1 cellular context compared by ENCODE assay signal in genomic region chr11:108616549-108616948, GRCh38.
TF ChIP-seq lines count a peak whose summit lies in the region.

No MANE protein-coding gene starts in this region.

TF ChIP-seq in HCT116, 20 proteins besides CTCF, POLR2A, EP300 and RAD21 (continued from another document):
- TF ChIP-seq SP1 (IDR thresholded peaks at IDR 0.05; ENCODE audit: low read depth) (peak; percentile 97), POLR2AphosphoS5 (IDR thresholded peaks at IDR 0.05; ENCODE audit: low read depth, low read length) (peak; percentile 69; the same call in 1 of the 2 replicates), EZH2 (IDR thresholded peaks at IDR 0.05) (no peak), ELF1 (IDR thresholded peaks at IDR 0.05; ENCODE audit: borderline replicate concordance, low read depth) (no peak; the same call in 1 of the 2 replicates), MAX (IDR thresholded peaks at IDR 0.05) (peak; percentile 82), JUND (IDR thresholded peaks at IDR 0.05) (peak; percentile 99), EZH2phosphoT487 (IDR thresholded peaks at IDR 0.05; ENCODE audit: borderline replicate concordance) (no peak), REST (IDR thresholded peaks at IDR 0.05; ENCODE audit: low read depth) (no peak)
TF ChIP-seq in HCT116: peak in this region for 13.
